Comparison of ENCODE assay signal across 12 cellular contexts in genomic region chr10:132957981-132958885, GRCh38.
"Had no signal": no experiment of that assay in that cellular context is flagged by ENCODE, and none has a peak within 500 bp of the region (broad histone marks: within the 10 kb centered on the region; RNA-seq: fewer than 3 reads in every experiment).

No MANE protein-coding gene starts in this region.

- H3K4me3 Mint-ChIP-seq: activated CD4-positive, alpha-beta memory T cell treated with anti-CD3 and anti-CD28 coated beads for 36 hours; central memory CD8-positive, alpha-beta T cell had no signal

- H3K9me3 Mint-ChIP-seq: activated CD4-positive, alpha-beta memory T cell treated with anti-CD3 and anti-CD28 coated beads for 36 hours; central memory CD8-positive, alpha-beta T cell; nephron had no signal

- H3K4me1 ChIP-seq: adrenal gland had no signal

- H3K36me3 Mint-ChIP-seq: activated CD4-positive, alpha-beta memory T cell treated with anti-CD3 and anti-CD28 coated beads for 36 hours had no signal

- H3K27ac ChIP-seq: ovary, tibial nerve had no signal

- H3K4me3 ChIP-seq: adrenal gland, ovary, tibial nerve had no signal

- H3K27ac Mint-ChIP-seq: activated CD4-positive, alpha-beta memory T cell treated with anti-CD3 and anti-CD28 coated beads for 36 hours had no signal

- H3K36me3 ChIP-seq: adrenal gland, ovary, tibial nerve had no signal

- H3K9me3 ChIP-seq: adrenal gland, ovary, tibial nerve had no signal

- DNase-seq: activated CD4-positive, alpha-beta memory T cell treated with anti-CD3 and anti-CD28 coated beads for 36 hours; activated CD8-positive, alpha-beta memory T cell treated with anti-CD3 and anti-CD28 coated beads, Interleukin-2, amount 50 U/mL, for 4 hours; activated naive CD4-positive, alpha-beta T cell treated with anti-CD3 and anti-CD28 coated beads, Interleukin-2, amount 50 U/mL, for 16 hours; cortex of kidney; effector memory CD4-positive, alpha-beta T cell; mammary epithelial cell; small intestine had no signal

- H3K27me3 ChIP-seq: adrenal gland, ovary, tibial nerve had no signal
